8 cellular contexts compared by ENCODE assay signal in genomic region chr20:57092112-57092899, GRCh38.
DNase-seq lines count a peak whose midpoint lies in the region; TF ChIP-seq lines count a peak whose summit lies in the region.

No MANE protein-coding gene starts in this region.

- TF ChIP-seq CTCF in cardiac muscle cell (IDR thresholded peaks at IDR 0.05; ENCODE audit: low read depth, low read length) = peak; percentile 72

- H3K9me3 Mint-ChIP-seq in activated naive CD4-positive, alpha-beta T cell treated with anti-CD3 and anti-CD28 coated beads, Interleukin-2, amount 10 ng/mL, durations not matched to agents 7 days and 5 days = no peaks in the 10 kb centered on the region

- H3K4me3 ChIP-seq in cardiac muscle cell = no peak overlapping the region

- peaks cover 11% of the 10 kb centered on the region for H3K27me3 Mint-ChIP-seq in activated naive CD4-positive, alpha-beta T cell treated with anti-CD3 and anti-CD28 coated beads, Interleukin-2, amount 10 ng/mL, durations not matched to agents 7 days and 5 days

- DNase-seq in NCI-H1694 treated with DMSO at 0.1 percent for 48 hours (lab: John Stamatoyannopoulos, UW) (peak; percentile 16), NCI-H1694 (lab: John Stamatoyannopoulos, UW) (no peak), HT1080 (ENCODE audit: low read depth) (peak; percentile 38), SHP77 (lab: John Stamatoyannopoulos, UW) (peak; percentile 70 to 72), cardiac muscle cell (ENCODE audit: low read depth in 1 of 2, low spot score in 1 of 2) (peak; percentile 57 to 86), retina (peak; percentile 86), activated gamma-delta T cell treated with Interleukin-2 at 50 U/mL for 16 hours (no peak)
- DNase-seq in activated naive CD4-positive, alpha-beta T cell treated with anti-CD3 and anti-CD28 coated beads, Interleukin-2, amount 10 ng/mL, durations not matched to agents 7 days and 5 days = peak; percentile 75

- CTCF ChIA-PET in activated naive CD4-positive, alpha-beta T cell treated with anti-CD3 and anti-CD28 coated beads, Interleukin-2, amount 10 ng/mL, durations not matched to agents 7 days and 5 days (lab: Charles Lee) = interaction anchor here (0.9 to 4.7 kb wide), 4 partner anchors 31 to 540 kb away, joined by 3 to 69 read pairs (median 16); partner anchors contain the start of gene SPO11

- no peak overlapping the region for H3K27ac ChIP-seq in cardiac muscle cell

- no peaks in the 10 kb centered on the region for H3K9me3 ChIP-seq in cardiac muscle cell (ENCODE audit: low read depth)

- no peak overlapping the region for H3K27ac Mint-ChIP-seq in activated naive CD4-positive, alpha-beta T cell treated with anti-CD3 and anti-CD28 coated beads, Interleukin-2, amount 10 ng/mL, durations not matched to agents 7 days and 5 days

- no peaks in the 10 kb centered on the region for H3K36me3 ChIP-seq in cardiac muscle cell

- no peaks in the 10 kb centered on the region for H3K36me3 Mint-ChIP-seq in activated naive CD4-positive, alpha-beta T cell treated with anti-CD3 and anti-CD28 coated beads, Interleukin-2, amount 10 ng/mL, durations not matched to agents 7 days and 5 days

- no peaks in the 10 kb centered on the region for H3K27me3 ChIP-seq in cardiac muscle cell

- H3K4me1 Mint-ChIP-seq in activated naive CD4-positive, alpha-beta T cell treated with anti-CD3 and anti-CD28 coated beads, Interleukin-2, amount 10 ng/mL, durations not matched to agents 7 days and 5 days = peaks cover 2% of the 10 kb centered on the region

- no peaks in the 10 kb centered on the region for H3K4me1 ChIP-seq in cardiac muscle cell (ENCODE audit: low read depth)

- no peak overlapping the region for H3K4me3 Mint-ChIP-seq in activated naive CD4-positive, alpha-beta T cell treated with anti-CD3 and anti-CD28 coated beads, Interleukin-2, amount 10 ng/mL, durations not matched to agents 7 days and 5 days

Comparison
In these comparisons a context has a peak if more than half of its experiments do, and no peak if none do; other contexts are left out.
1. DNase-seq: peak in NCI-H1694 treated with DMSO at 0.1 percent for 48 hours (single experiment), HT1080 (single experiment), SHP77 (2 of 2), activated naive CD4-positive, alpha-beta T cell treated with anti-CD3 and anti-CD28 coated beads, Interleukin-2, amount 10 ng/mL, durations not matched to agents 7 days and 5 days (single experiment), cardiac muscle cell (2 of 2) and retina (single experiment); none in NCI-H1694 (single experiment) and activated gamma-delta T cell treated with Interleukin-2 at 50 U/mL for 16 hours (single experiment).